ENCODE assay signal across 19 cellular contexts in genomic region chr9:120443489-120443888, GRCh38.
A peak's percentile ranks its signal among the peaks of the same experiment; 100 is the strongest.
DNase-seq lines count a peak whose midpoint lies in the region; ATAC-seq and TF ChIP-seq lines count a peak whose summit lies in the region.
"Had no signal": no experiment of that assay in that cellular context is flagged by ENCODE, and none has a peak within 500 bp of the region (broad histone marks: within the 10 kb centered on the region; RNA-seq: fewer than 3 reads in every experiment).

No MANE protein-coding gene starts in this region.

- WGBS in mesendoderm (ENCODE audit: extremely low coverage, insufficient coverage, low lambda C conversion rate): no CpG with 5 or more reads among the region's 2 CpGs
- WGBS in right lobe of liver (ENCODE audit: insufficient coverage, low coverage, low lambda C conversion rate, missing lambda C conversion rate): 55% methylated on average over 2 of the region's 2 CpGs

- H3K27ac Mint-ChIP-seq in T-helper 17 cell (peak overlapping the region; percentile 69), osteocyte (ENCODE audit: unreplicated experiment) (peak overlapping the region; percentile 77)
- H3K27ac Mint-ChIP-seq: dendritic cell treated with granulocyte-macrophage colony-stimulating factor and Interleukin-4, amounts not matched to agents 40 ng/mL and 50 ng/mL, for 4 days had no signal

- H3K9me3 Mint-ChIP-seq in osteocyte (ENCODE audit: unreplicated experiment): peaks cover 4% of the 10 kb centered on the region
- H3K9me3 Mint-ChIP-seq: dendritic cell treated with granulocyte-macrophage colony-stimulating factor and Interleukin-4, amounts not matched to agents 40 ng/mL and 50 ng/mL, for 4 days had no signal

- DNase-seq in AG20443 (ENCODE audit: low spot score) (peak; percentile 58), T-helper 17 cell (no peak), fibroblast of the aortic adventitia (ENCODE audit: low read depth) (peak; percentile 54), osteocyte (ENCODE audit: extremely low spot score, unreplicated experiment) (no peak), mesendoderm (no peak), right lobe of liver (no peak)
- DNase-seq: activated CD4-positive, alpha-beta T cell treated with anti-CD3 and anti-CD28 coated beads for 1 hour; activated effector memory CD4-positive, alpha-beta T cell treated with anti-CD3 and anti-CD28 coated beads, Interleukin-2, amount 50 U/mL, for 16 hours; left cardiac atrium; NCI-H2029; NCI-H510A treated with DMSO at 0.1 percent for 48 hours; T1000 had no signal

- no peaks in the 10 kb centered on the region for H3K27me3 ChIP-seq in mesendoderm (ENCODE audit: insufficient read depth, low read length, poor library complexity)
- no peaks in the 10 kb centered on the region for H3K27me3 ChIP-seq in right lobe of liver
- H3K27me3 ChIP-seq: hepatocyte had no signal

- H3K9me3 ChIP-seq in T-helper 17 cell (ENCODE audit: control insufficient read depth, low read length, poor library complexity, severe bottlenecking) (no peaks in the 10 kb centered on the region), right lobe of liver (no peaks in the 10 kb centered on the region)
- H3K9me3 ChIP-seq: HAP-1, prostate gland had no signal

- no peak overlapping the region for H3K23ac ChIP-seq in mesendoderm (ENCODE audit: low read length)

- H4K5ac ChIP-seq in mesendoderm (ENCODE audit: low read length): no peak overlapping the region

- H2BK5ac ChIP-seq in mesendoderm (ENCODE audit: low read length): no peak overlapping the region

- TF ChIP-seq CTCF in fibroblast of the aortic adventitia (IDR thresholded peaks at IDR 0.05; ENCODE audit: insufficient read depth, low read length) (no peak), osteocyte (IDR thresholded peaks at IDR 0.05) (no peak), right lobe of liver (IDR thresholded peaks at IDR 0.05) (no peak)

- H3K4me1 Mint-ChIP-seq in T-helper 17 cell (peaks cover 32% of the 10 kb centered on the region), osteocyte (ENCODE audit: unreplicated experiment) (peaks cover 44% of the 10 kb centered on the region)

- H3K79me1 ChIP-seq in mesendoderm (ENCODE audit: low read length): no peaks in the 10 kb centered on the region

- no peak overlapping the region for H3K18ac ChIP-seq in mesendoderm (ENCODE audit: low read length)

- H3K9ac ChIP-seq in mesendoderm (ENCODE audit: low read length): no peak overlapping the region

- H4K8ac ChIP-seq in mesendoderm (ENCODE audit: low read depth, low read length): no peak overlapping the region

- peaks cover 9% of the 10 kb centered on the region for H3K36me3 ChIP-seq in mesendoderm (ENCODE audit: control insufficient read depth, insufficient read depth, low read length)
- H3K36me3 ChIP-seq in right lobe of liver: peaks cover 0 to 16% (median 2%) of the 10 kb centered on the region in 4 donors
- H3K36me3 ChIP-seq: prostate gland had no signal

- ATAC-seq in T-helper 17 cell: no peak
- no peak for ATAC-seq in right lobe of liver
- ATAC-seq in GM21737 (IDR thresholded peaks at IDR 0.05; ENCODE audit: unreplicated experiment): no peak
- ATAC-seq in GM19455 (IDR thresholded peaks at IDR 0.05; ENCODE audit: unreplicated experiment): no peak

- H3K4me1 ChIP-seq in mesendoderm (ENCODE audit: control insufficient read depth, low read depth, low read length) (no peaks in the 10 kb centered on the region), right lobe of liver (peaks cover 0 to under 1% (median 0%) of the 10 kb centered on the region in 4 donors)
- H3K4me1 ChIP-seq: HAP-1, prostate gland had no signal

- no peak overlapping the region for H3K4me2 ChIP-seq in mesendoderm (ENCODE audit: low read length)
- H3K4me2 ChIP-seq: hepatocyte had no signal

- H2BK15ac ChIP-seq in mesendoderm (replicated peaks; ENCODE audit: low read depth): no peak overlapping the region

- H3K56ac ChIP-seq in mesendoderm (ENCODE audit: low read length): no peak overlapping the region

- H2BK120ac ChIP-seq in mesendoderm (ENCODE audit: low read depth, low read length): no peak overlapping the region

- H3K27ac ChIP-seq in mesendoderm (ENCODE audit: low read depth, low read length) (no peak overlapping the region), right lobe of liver (no peak overlapping the region)
- H3K27ac ChIP-seq: epithelial cell of prostate, hepatocyte, prostate gland had no signal

- intact Hi-C loops in right lobe of liver (cut with DNase I): no loop called here

- H2AK5ac ChIP-seq in mesendoderm (ENCODE audit: low read length): no peak overlapping the region

- no peak overlapping the region for H3K4ac ChIP-seq in mesendoderm (ENCODE audit: low read depth, low read length)

- no peaks in the 10 kb centered on the region for H3K79me2 ChIP-seq in mesendoderm (ENCODE audit: control insufficient read depth, insufficient read depth, low read length)
- H3K79me2 ChIP-seq: hepatocyte had no signal

- H3K27me3 Mint-ChIP-seq in T-helper 17 cell (no peaks in the 10 kb centered on the region), osteocyte (ENCODE audit: unreplicated experiment) (no peaks in the 10 kb centered on the region)
- H3K27me3 Mint-ChIP-seq: dendritic cell treated with granulocyte-macrophage colony-stimulating factor and Interleukin-4, amounts not matched to agents 40 ng/mL and 50 ng/mL, for 4 days had no signal

- no peak overlapping the region for H3K4me3 Mint-ChIP-seq in T-helper 17 cell
- H3K4me3 Mint-ChIP-seq in osteocyte (ENCODE audit: unreplicated experiment): peak overlapping the region; percentile 37
- H3K4me3 Mint-ChIP-seq: dendritic cell treated with granulocyte-macrophage colony-stimulating factor and Interleukin-4, amounts not matched to agents 40 ng/mL and 50 ng/mL, for 4 days had no signal

- H3K4me3 ChIP-seq in fibroblast of the aortic adventitia (ENCODE audit: low read depth, low read length) (no peak overlapping the region), mesendoderm (ENCODE audit: low read length) (no peak overlapping the region), right lobe of liver (no peak overlapping the region)
- H3K4me3 ChIP-seq: HAP-1, hepatocyte, prostate gland had no signal

- no peak for TF ChIP-seq POLR2A in right lobe of liver (IDR thresholded peaks at IDR 0.05)

- H3K36me3 Mint-ChIP-seq in T-helper 17 cell (ENCODE audit: low read depth): peaks cover 28% of the 10 kb centered on the region
- peaks cover 14% of the 10 kb centered on the region for H3K36me3 Mint-ChIP-seq in osteocyte (ENCODE audit: unreplicated experiment)

Comparison
In these comparisons a context has a peak if more than half of its experiments do, and no peak if none do; other contexts are left out.
1. DNase-seq: peak in AG20443 (single experiment) and fibroblast of the aortic adventitia (single experiment); none in T-helper 17 cell (0 of 3), osteocyte (single experiment), mesendoderm (single experiment) and right lobe of liver (0 of 3).